Comparison of ENCODE assay signal across 1 cellular context in the genomic region with DNA sequence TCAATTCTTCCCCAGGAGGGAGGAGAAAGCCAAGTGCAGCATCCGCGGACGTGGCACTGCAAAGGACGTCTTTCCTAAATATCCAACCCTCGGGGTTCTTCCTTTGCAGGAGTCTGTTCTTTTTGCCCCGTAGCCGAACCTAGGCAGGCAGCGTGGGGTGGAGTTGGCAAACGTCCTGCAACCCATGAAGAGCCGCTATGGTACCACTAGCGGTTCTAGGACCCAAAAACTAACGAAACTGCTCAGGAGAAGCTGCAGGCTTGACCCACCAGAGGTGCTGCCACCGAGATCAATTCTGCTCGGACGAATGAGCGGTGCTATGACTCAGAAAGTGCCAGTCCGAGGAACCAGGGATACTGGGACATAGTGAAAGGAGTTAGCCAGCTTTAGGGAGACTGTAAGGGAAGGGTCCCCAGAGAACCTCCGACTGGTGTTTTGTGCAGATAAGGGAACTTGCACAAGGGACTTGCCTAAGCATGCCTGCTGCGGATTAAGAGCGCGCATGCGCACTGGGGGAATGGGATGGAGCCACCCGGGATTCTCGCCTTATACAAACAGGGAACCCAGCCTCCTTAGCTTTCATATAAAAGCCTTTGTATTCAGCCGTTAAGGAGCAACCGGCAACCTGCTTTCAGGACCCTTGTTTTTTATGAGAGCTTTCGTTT.
TF ChIP-seq lines count a peak whose summit lies in the region.

No MANE protein-coding gene starts in this region.

TF ChIP-seq in HepG2, 621 proteins besides CTCF, POLR2A, EP300 and RAD21 (continued from another document):
- TF ChIP-seq, protein P1, sequence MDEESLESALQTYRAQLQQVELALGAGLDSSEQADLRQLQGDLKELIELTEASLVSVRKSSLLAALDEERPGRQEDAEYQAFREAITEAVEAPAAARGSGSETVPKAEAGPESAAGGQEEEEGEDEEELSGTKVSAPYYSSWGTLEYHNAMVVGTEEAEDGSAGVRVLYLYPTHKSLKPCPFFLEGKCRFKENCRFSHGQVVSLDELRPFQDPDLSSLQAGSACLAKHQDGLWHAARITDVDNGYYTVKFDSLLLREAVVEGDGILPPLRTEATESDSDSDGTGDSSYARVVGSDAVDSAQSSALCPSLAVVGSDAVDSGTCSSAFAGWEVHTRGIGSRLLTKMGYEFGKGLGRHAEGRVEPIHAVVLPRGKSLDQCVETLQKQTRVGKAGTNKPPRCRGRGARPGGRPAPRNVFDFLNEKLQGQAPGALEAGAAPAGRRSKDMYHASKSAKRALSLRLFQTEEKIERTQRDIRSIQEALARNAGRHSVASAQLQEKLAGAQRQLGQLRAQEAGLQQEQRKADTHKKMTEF (CRISPR knock-in tag; IDR thresholded peaks at IDR 0.05), result 0 out of 2 replicates have a peak, but pooled peaks have one; percentile 17
- TF ChIP-seq SOX13 (IDR thresholded peaks at IDR 0.05), result no peak
- 0 out of 4 replicates have a peak, but pooled peaks of 1 of the 2 experiments have one; percentile 7 for TF ChIP-seq SOX13 (CRISPR knock-in tag; conservative IDR thresholded peaks at IDR 0.05 in 1 of 2, IDR thresholded peaks at IDR 0.05 in 1 of 2)
- peak; percentile 49; the same call in 1 of the 2 replicates for TF ChIP-seq POLR2AphosphoS5 (IDR thresholded peaks at IDR 0.05; ENCODE audit: low read depth, low read length)
- TF ChIP-seq ZNF557 (CRISPR knock-in tag; IDR thresholded peaks at IDR 0.05), result no peak
- TF ChIP-seq KAT8 (CRISPR knock-in tag; IDR thresholded peaks at IDR 0.05), result 0 out of 2 replicates have a peak, but pooled peaks have one; percentile 27
- peak; percentile 92 for TF ChIP-seq CEBPG (CRISPR knock-in tag; IDR thresholded peaks at IDR 0.05)
- TF ChIP-seq ZFAT (CRISPR knock-in tag; conservative IDR thresholded peaks at IDR 0.05), result peak; percentile 96
- TF ChIP-seq, protein P2, sequence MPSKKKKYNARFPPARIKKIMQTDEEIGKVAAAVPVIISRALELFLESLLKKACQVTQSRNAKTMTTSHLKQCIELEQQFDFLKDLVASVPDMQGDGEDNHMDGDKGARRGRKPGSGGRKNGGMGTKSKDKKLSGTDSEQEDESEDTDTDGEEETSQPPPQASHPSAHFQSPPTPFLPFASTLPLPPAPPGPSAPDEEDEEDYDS (CRISPR knock-in tag; IDR thresholded peaks at IDR 0.05), result peak; percentile 26; the same call in 1 of the 2 replicates
- no peak for TF ChIP-seq SRSF4 (IDR thresholded peaks at IDR 0.05; ENCODE audit: low read depth, low read length, poor library complexity, severe bottlenecking)
- no peak for TF ChIP-seq DPF2 (CRISPR knock-in tag; IDR thresholded peaks at IDR 0.05; ENCODE audit: borderline replicate concordance, low read depth)
- no peak for TF ChIP-seq SUZ12 (IDR thresholded peaks at IDR 0.05; ENCODE audit: low read depth, low read length)
- TF ChIP-seq PITX1 (CRISPR knock-in tag; IDR thresholded peaks at IDR 0.05), result peak; percentile 60; the same call in 1 of the 2 replicates
- TF ChIP-seq, protein P3, sequence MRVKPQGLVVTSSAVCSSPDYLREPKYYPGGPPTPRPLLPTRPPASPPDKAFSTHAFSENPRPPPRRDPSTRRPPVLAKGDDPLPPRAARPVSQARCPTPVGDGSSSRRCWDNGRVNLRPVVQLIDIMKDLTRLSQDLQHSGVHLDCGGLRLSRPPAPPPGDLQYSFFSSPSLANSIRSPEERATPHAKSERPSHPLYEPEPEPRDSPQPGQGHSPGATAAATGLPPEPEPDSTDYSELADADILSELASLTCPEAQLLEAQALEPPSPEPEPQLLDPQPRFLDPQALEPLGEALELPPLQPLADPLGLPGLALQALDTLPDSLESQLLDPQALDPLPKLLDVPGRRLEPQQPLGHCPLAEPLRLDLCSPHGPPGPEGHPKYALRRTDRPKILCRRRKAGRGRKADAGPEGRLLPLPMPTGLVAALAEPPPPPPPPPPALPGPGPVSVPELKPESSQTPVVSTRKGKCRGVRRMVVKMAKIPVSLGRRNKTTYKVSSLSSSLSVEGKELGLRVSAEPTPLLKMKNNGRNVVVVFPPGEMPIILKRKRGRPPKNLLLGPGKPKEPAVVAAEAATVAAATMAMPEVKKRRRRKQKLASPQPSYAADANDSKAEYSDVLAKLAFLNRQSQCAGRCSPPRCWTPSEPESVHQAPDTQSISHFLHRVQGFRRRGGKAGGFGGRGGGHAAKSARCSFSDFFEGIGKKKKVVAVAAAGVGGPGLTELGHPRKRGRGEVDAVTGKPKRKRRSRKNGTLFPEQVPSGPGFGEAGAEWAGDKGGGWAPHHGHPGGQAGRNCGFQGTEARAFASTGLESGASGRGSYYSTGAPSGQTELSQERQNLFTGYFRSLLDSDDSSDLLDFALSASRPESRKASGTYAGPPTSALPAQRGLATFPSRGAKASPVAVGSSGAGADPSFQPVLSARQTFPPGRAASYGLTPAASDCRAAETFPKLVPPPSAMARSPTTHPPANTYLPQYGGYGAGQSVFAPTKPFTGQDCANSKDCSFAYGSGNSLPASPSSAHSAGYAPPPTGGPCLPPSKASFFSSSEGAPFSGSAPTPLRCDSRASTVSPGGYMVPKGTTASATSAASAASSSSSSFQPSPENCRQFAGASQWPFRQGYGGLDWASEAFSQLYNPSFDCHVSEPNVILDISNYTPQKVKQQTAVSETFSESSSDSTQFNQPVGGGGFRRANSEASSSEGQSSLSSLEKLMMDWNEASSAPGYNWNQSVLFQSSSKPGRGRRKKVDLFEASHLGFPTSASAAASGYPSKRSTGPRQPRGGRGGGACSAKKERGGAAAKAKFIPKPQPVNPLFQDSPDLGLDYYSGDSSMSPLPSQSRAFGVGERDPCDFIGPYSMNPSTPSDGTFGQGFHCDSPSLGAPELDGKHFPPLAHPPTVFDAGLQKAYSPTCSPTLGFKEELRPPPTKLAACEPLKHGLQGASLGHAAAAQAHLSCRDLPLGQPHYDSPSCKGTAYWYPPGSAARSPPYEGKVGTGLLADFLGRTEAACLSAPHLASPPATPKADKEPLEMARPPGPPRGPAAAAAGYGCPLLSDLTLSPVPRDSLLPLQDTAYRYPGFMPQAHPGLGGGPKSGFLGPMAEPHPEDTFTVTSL (CRISPR knock-in tag; IDR thresholded peaks at IDR 0.05; ENCODE audit: borderline replicate concordance), result 0 out of 2 replicates have a peak, but pooled peaks have one; percentile 16
- TF ChIP-seq, protein P4, sequence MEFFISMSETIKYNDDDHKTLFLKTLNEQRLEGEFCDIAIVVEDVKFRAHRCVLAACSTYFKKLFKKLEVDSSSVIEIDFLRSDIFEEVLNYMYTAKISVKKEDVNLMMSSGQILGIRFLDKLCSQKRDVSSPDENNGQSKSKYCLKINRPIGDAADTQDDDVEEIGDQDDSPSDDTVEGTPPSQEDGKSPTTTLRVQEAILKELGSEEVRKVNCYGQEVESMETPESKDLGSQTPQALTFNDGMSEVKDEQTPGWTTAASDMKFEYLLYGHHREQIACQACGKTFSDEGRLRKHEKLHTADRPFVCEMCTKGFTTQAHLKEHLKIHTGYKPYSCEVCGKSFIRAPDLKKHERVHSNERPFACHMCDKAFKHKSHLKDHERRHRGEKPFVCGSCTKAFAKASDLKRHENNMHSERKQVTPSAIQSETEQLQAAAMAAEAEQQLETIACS (CRISPR knock-in tag; IDR thresholded peaks at IDR 0.05), result no peak
- TF ChIP-seq KAT2B (IDR thresholded peaks at IDR 0.05; ENCODE audit: borderline replicate concordance, low read depth, low read length), result no peak
- TF ChIP-seq, protein P5, sequence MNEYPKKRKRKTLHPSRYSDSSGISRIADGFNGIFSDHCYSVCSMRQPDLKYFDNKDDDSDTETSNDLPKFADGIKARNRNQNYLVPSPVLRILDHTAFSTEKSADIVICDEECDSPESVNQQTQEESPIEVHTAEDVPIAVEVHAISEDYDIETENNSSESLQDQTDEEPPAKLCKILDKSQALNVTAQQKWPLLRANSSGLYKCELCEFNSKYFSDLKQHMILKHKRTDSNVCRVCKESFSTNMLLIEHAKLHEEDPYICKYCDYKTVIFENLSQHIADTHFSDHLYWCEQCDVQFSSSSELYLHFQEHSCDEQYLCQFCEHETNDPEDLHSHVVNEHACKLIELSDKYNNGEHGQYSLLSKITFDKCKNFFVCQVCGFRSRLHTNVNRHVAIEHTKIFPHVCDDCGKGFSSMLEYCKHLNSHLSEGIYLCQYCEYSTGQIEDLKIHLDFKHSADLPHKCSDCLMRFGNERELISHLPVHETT (CRISPR knock-in tag; conservative IDR thresholded peaks at IDR 0.05), result no peak
- TF ChIP-seq PCBP2 (optimal IDR thresholded peaks at IDR 0.05; ENCODE audit: low read depth, low read length, poor library complexity, severe bottlenecking), result no peak
- TF ChIP-seq NAIF1 (CRISPR knock-in tag; IDR thresholded peaks at IDR 0.05; ENCODE audit: borderline replicate concordance), result peak; percentile 87
- no peak for TF ChIP-seq DNMT1 (CRISPR knock-in tag; IDR thresholded peaks at IDR 0.05)
- TF ChIP-seq SRSF1 (optimal IDR thresholded peaks at IDR 0.05; ENCODE audit: low read depth, low read length), result peak; percentile 9
- no peak for TF ChIP-seq ZNF496 (CRISPR knock-in tag; IDR thresholded peaks at IDR 0.05; ENCODE audit: insufficient replicate concordance)
- TF ChIP-seq ZNF138 (CRISPR knock-in tag; IDR thresholded peaks at IDR 0.05; ENCODE audit: low read depth), result 0 out of 2 replicates have a peak, but pooled peaks have one; percentile 32
- 0 out of 2 replicates have a peak, but pooled peaks have one; percentile 13 for TF ChIP-seq KDM5A (IDR thresholded peaks at IDR 0.05; ENCODE audit: borderline replicate concordance, low read length)
- TF ChIP-seq HNRNPLL (IDR thresholded peaks at IDR 0.05; ENCODE audit: low read depth, low read length, poor library complexity, severe bottlenecking), result peak; percentile 46
- TF ChIP-seq CEBPB (IDR thresholded peaks at IDR 0.05; ENCODE audit: borderline replicate concordance, low read depth, low read length), result peak; percentile 91; the same call in 1 of the 2 replicates
- no peak; the same call in 1 of the 2 replicates for TF ChIP-seq MIER2 (CRISPR knock-in tag; IDR thresholded peaks at IDR 0.05)
- TF ChIP-seq ZNF776 (CRISPR knock-in tag; IDR thresholded peaks at IDR 0.05), result no peak
- 0 out of 2 replicates have a peak, but pooled peaks have one; percentile 27 for TF ChIP-seq NCOA1 (CRISPR knock-in tag; IDR thresholded peaks at IDR 0.05)
- TF ChIP-seq TAF1 (CRISPR knock-in tag; IDR thresholded peaks at IDR 0.05), result peak; percentile 34; the same call in 1 of the 2 replicates
- TF ChIP-seq ZFX (CRISPR knock-in tag; IDR thresholded peaks at IDR 0.05; ENCODE audit: low read depth), result no peak
- no peak for TF ChIP-seq JUND (CRISPR knock-in tag; IDR thresholded peaks at IDR 0.05)
- peak; percentile 7 for TF ChIP-seq TEAD3 (CRISPR knock-in tag; optimal IDR thresholded peaks at IDR 0.05; ENCODE audit: borderline replicate concordance)
- no peak for TF ChIP-seq ZNF713 (CRISPR knock-in tag; IDR thresholded peaks at IDR 0.05)
- TF ChIP-seq, protein P6, sequence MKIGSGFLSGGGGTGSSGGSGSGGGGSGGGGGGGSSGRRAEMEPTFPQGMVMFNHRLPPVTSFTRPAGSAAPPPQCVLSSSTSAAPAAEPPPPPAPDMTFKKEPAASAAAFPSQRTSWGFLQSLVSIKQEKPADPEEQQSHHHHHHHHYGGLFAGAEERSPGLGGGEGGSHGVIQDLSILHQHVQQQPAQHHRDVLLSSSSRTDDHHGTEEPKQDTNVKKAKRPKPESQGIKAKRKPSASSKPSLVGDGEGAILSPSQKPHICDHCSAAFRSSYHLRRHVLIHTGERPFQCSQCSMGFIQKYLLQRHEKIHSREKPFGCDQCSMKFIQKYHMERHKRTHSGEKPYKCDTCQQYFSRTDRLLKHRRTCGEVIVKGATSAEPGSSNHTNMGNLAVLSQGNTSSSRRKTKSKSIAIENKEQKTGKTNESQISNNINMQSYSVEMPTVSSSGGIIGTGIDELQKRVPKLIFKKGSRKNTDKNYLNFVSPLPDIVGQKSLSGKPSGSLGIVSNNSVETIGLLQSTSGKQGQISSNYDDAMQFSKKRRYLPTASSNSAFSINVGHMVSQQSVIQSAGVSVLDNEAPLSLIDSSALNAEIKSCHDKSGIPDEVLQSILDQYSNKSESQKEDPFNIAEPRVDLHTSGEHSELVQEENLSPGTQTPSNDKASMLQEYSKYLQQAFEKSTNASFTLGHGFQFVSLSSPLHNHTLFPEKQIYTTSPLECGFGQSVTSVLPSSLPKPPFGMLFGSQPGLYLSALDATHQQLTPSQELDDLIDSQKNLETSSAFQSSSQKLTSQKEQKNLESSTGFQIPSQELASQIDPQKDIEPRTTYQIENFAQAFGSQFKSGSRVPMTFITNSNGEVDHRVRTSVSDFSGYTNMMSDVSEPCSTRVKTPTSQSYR (CRISPR knock-in tag; IDR thresholded peaks at IDR 0.05; ENCODE audit: borderline replicate concordance), result no peak
- TF ChIP-seq TRIM24 (CRISPR knock-in tag; IDR thresholded peaks at IDR 0.05), result 0 out of 2 replicates have a peak, but pooled peaks have one; percentile 30
- no peak for TF ChIP-seq ZNF660 (CRISPR knock-in tag; IDR thresholded peaks at IDR 0.05; ENCODE audit: borderline replicate concordance, low read depth)
- TF ChIP-seq, protein P7, sequence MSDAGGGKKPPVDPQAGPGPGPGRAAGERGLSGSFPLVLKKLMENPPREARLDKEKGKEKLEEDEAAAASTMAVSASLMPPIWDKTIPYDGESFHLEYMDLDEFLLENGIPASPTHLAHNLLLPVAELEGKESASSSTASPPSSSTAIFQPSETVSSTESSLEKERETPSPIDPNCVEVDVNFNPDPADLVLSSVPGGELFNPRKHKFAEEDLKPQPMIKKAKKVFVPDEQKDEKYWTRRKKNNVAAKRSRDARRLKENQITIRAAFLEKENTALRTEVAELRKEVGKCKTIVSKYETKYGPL (CRISPR knock-in tag; IDR thresholded peaks at IDR 0.05), result peak; percentile 53; the same call in 1 of the 2 replicates
- TF ChIP-seq SALL1 (CRISPR knock-in tag; IDR thresholded peaks at IDR 0.05), result peak; percentile 43; the same call in 1 of the 2 replicates
- TF ChIP-seq ZNF724P (CRISPR knock-in tag; IDR thresholded peaks at IDR 0.05; ENCODE audit: borderline replicate concordance), result no peak
TF ChIP-seq in HepG2: peak in this region for 22.
